Comparison of ENCODE assay signal across 9 cellular contexts in genomic region chr3:48446043-48446424, GRCh38. TPM values are rescaled to one million over a fixed set of nuclear protein-coding genes. Genes with fewer than 3 reads are reported as not detected.
DNase-seq lines count a peak whose midpoint lies in the region; ATAC-seq and TF ChIP-seq lines count a peak whose summit lies in the region.
"Had no signal": no experiment of that assay in that cellular context is flagged by ENCODE, and none has a peak within 500 bp of the region (broad histone marks: within the 10 kb centered on the region; RNA-seq: fewer than 3 reads in every experiment).

No MANE protein-coding gene starts in this region.

- no peak for TF ChIP-seq POLR2A in testis (IDR thresholded peaks at IDR 0.05)

- H3K4me3 ChIP-seq in adipocyte (ENCODE audit: low read length) (peak overlapping the region; percentile 89), testis (peak overlapping the region; percentile 70 to 77)

- TF ChIP-seq CTCF in testis (IDR thresholded peaks at IDR 0.05) = no peak

- H3K27me3 ChIP-seq in adipocyte (replicated peaks; ENCODE audit: control insufficient read depth, insufficient read depth, low read length) = no peaks in the 10 kb centered on the region
- no peaks in the 10 kb centered on the region for H3K27me3 ChIP-seq in layer of hippocampus (ENCODE audit: control insufficient read depth, insufficient read depth, low read length)
- no peaks in the 10 kb centered on the region for H3K27me3 ChIP-seq in testis

- WGBS in testis, 2 donors = 10 to 13% methylated on average over 6 of the region's 6 CpGs

- H3K9ac ChIP-seq in adipocyte (ENCODE audit: low read length) = peak overlapping the region; percentile 89

- H3K27ac ChIP-seq in layer of hippocampus (ENCODE audit: low read depth, low read length) = peak overlapping the region; percentile 80
- peak overlapping the region; percentile 75 to 82 for H3K27ac ChIP-seq in testis

- DNase-seq in T-helper 2 cell treated with Interferon-gamma antibody and Interleukin-4, amounts not matched to agents 5 μg/mL and 100 μg/mL, for 36 hours (ENCODE audit: low spot score) = no peak
- no peak for DNase-seq in T-helper 2 cell
- DNase-seq in adipocyte (ENCODE audit: low read depth) = no peak
- no peak for DNase-seq in testis
- DNase-seq in hepatic stellate cell (ENCODE audit: low spot score) = no peak
- DNase-seq in CD1c-positive myeloid dendritic cell (ENCODE audit: extremely low spot score) = no peak
- DNase-seq: NCI-H187 treated with DMSO at 0.1 percent for 48 hours had no signal

- peaks cover 34% of the 10 kb centered on the region for H3K4me1 Mint-ChIP-seq in T-helper 2 cell treated with Interferon-gamma antibody and Interleukin-4, amounts not matched to agents 5 μg/mL and 100 μg/mL, for 36 hours (ENCODE audit: low read depth)

- peak overlapping the region; percentile 87 for H3K4me3 Mint-ChIP-seq in T-helper 2 cell treated with Interferon-gamma antibody and Interleukin-4, amounts not matched to agents 5 μg/mL and 100 μg/mL, for 36 hours

- H3K9me3 Mint-ChIP-seq in T-helper 2 cell treated with Interferon-gamma antibody and Interleukin-4, amounts not matched to agents 5 μg/mL and 100 μg/mL, for 36 hours = no peaks in the 10 kb centered on the region

- H3K9me3 ChIP-seq in adipocyte (ENCODE audit: control insufficient read depth, low read length) = no peaks in the 10 kb centered on the region
- H3K9me3 ChIP-seq in testis = no peaks in the 10 kb centered on the region

- H3K27ac Mint-ChIP-seq in T-helper 2 cell treated with Interferon-gamma antibody and Interleukin-4, amounts not matched to agents 5 μg/mL and 100 μg/mL, for 36 hours = peak overlapping the region; percentile 87

- peaks cover 37% of the 10 kb centered on the region for H3K36me3 Mint-ChIP-seq in T-helper 2 cell treated with Interferon-gamma antibody and Interleukin-4, amounts not matched to agents 5 μg/mL and 100 μg/mL, for 36 hours (ENCODE audit: low read depth)

- H3K36me3 ChIP-seq in adipocyte (ENCODE audit: control insufficient read depth, insufficient read depth, low read length, severe bottlenecking) (peaks cover 31% of the 10 kb centered on the region), testis (ENCODE audit: low read depth, missing control alignments) (no peaks in the 10 kb centered on the region)

- no peaks in the 10 kb centered on the region for H3K27me3 Mint-ChIP-seq in T-helper 2 cell treated with Interferon-gamma antibody and Interleukin-4, amounts not matched to agents 5 μg/mL and 100 μg/mL, for 36 hours (ENCODE audit: low read depth)

- intact Hi-C loops in testis (cut with DNase I; ENCODE audit: low total_unique reads) = no loop called here

- H3K4me1 ChIP-seq in adipocyte (ENCODE audit: control insufficient read depth, insufficient read depth, low read length) = peaks cover 27% of the 10 kb centered on the region
- H3K4me1 ChIP-seq in testis = peaks cover 20% of the 10 kb centered on the region

- ATAC-seq in GM19395 (IDR thresholded peaks at IDR 0.05; ENCODE audit: unreplicated experiment) = no peak

RNA-seq across cellular contexts. Expression of gene ATRIP, which starts 0.5 kb away (rescaled TPM):
- total RNA-seq in testis = 10 to 100 TPM; 25.0 to 26.3 TPM
- 56.5 TPM for polyA plus RNA-seq in testis (ENCODE audit: insufficient read depth, low read depth, low replicate concordance)

RNA-seq across cellular contexts. Expression of gene TMA7, which starts 6.0 kb away (rescaled TPM):
- total RNA-seq in testis = 100 to 1,000 TPM; 380 to 393 TPM
- polyA plus RNA-seq in testis (ENCODE audit: insufficient read depth, low read depth, low replicate concordance) = 425 TPM

RNA-seq across cellular contexts. Expression of gene CCDC51, which starts 6.1 kb away (rescaled TPM):
- total RNA-seq in testis = 10 to 100 TPM; 11.7 to 16.0 TPM
- polyA plus RNA-seq in testis (ENCODE audit: insufficient read depth, low read depth, low replicate concordance) = 16.0 TPM

RNA-seq across cellular contexts. Expression of gene PLXNB1, which starts 16.1 kb away (rescaled TPM):
- 10 to 100 TPM; 70.2 to 79.2 TPM for total RNA-seq in testis
- 41.5 TPM for polyA plus RNA-seq in testis (ENCODE audit: insufficient read depth, low read depth, low replicate concordance)

RNA-seq across cellular contexts. Expression of gene SHISA5, which starts 57.9 kb away (rescaled TPM):
- total RNA-seq in testis = 100 to 1,000 TPM; 101 to 146 TPM
- 117 TPM for polyA plus RNA-seq in testis (ENCODE audit: insufficient read depth, low read depth, low replicate concordance)
